ENCODE assay signal across 8 cellular contexts in genomic region chr1:6041432-6042062, GRCh38. TPM values are rescaled to one million over a fixed set of nuclear protein-coding genes. Genes with fewer than 3 reads are reported as not detected.
DNase-seq lines count a peak whose midpoint lies in the region; ATAC-seq and TF ChIP-seq lines count a peak whose summit lies in the region.

No MANE protein-coding gene starts in this region.

- no peak for TF ChIP-seq EP300 in gastroesophageal sphincter (IDR thresholded peaks at IDR 0.05)

- no peak overlapping the region for H2AFZ ChIP-seq in OCI-LY7 (ENCODE audit: low read length)

- H3K27me3 ChIP-seq in endodermal cell (ENCODE audit: control insufficient read depth, insufficient read depth, low read length, poor library complexity, severe bottlenecking): no peaks in the 10 kb centered on the region
- no peaks in the 10 kb centered on the region for H3K27me3 ChIP-seq in neutrophil
- H3K27me3 ChIP-seq in gastroesophageal sphincter: peaks cover 4% of the 10 kb centered on the region

- intact Hi-C loops in OCI-LY7 (cut with micrococcal nuclease; ENCODE audit: unreplicated experiment): no loop called here

- POLR2A ChIA-PET in OCI-LY7 (lab: Charles Lee): no interaction called here

- H3K4me3 ChIP-seq in OCI-LY7 (ENCODE audit: low read depth, low read length, poor library complexity, severe bottlenecking) (no peak overlapping the region), endodermal cell (ENCODE audit: low read length) (no peak overlapping the region), neutrophil (ENCODE audit: low read depth in 1 of 2, low read length in 1 of 2) (no peak overlapping the region), gastroesophageal sphincter (no peak overlapping the region)

- no peaks in the 10 kb centered on the region for H3K9me3 Mint-ChIP-seq in endodermal cell

- H3K27ac Mint-ChIP-seq in endodermal cell: no peak overlapping the region

- H3K9ac ChIP-seq in endodermal cell (ENCODE audit: extremely low read depth, low read length, poor library complexity, severe bottlenecking): no peak overlapping the region

- TF ChIP-seq CTCF in OCI-LY7 (conservative IDR thresholded peaks at IDR 0.05; ENCODE audit: low read length): peak; percentile 77
- peak; percentile 94 for TF ChIP-seq CTCF in endodermal cell (conservative IDR thresholded peaks at IDR 0.05)
- TF ChIP-seq CTCF in neutrophil (IDR thresholded peaks at IDR 0.05): peak; percentile 48
- peak in 2 of 4 experiments; percentile 16 to 57 for TF ChIP-seq CTCF in gastroesophageal sphincter (IDR thresholded peaks at IDR 0.05)

- H3K79me2 ChIP-seq in OCI-LY7 (ENCODE audit: insufficient read depth, low read depth, low read length): no peaks in the 10 kb centered on the region

- no TSS peak for BruUV-seq in OCI-LY7 (replicated peaks; lab: Mats Ljungman, UMichigan)

- no peaks in the 10 kb centered on the region for H3K36me3 Mint-ChIP-seq in endodermal cell (ENCODE audit: low read depth)

- H3K4me1 ChIP-seq in OCI-LY7 (ENCODE audit: insufficient read depth, low read length, poor library complexity, severe bottlenecking) (peaks cover 7% of the 10 kb centered on the region), endodermal cell (ENCODE audit: control insufficient read depth, insufficient read depth, low read length) (no peaks in the 10 kb centered on the region), neutrophil (ENCODE audit: control insufficient read depth in 1 of 2, insufficient read depth in 1 of 2, low read depth in 1 of 2, low read length in 1 of 2) (peaks cover 39 to 42% of the 10 kb centered on the region in 2 experiments), gastroesophageal sphincter (no peaks in the 10 kb centered on the region)

- H4K20me1 ChIP-seq in OCI-LY7 (ENCODE audit: insufficient read depth, low read length): no peaks in the 10 kb centered on the region

- 56 to 60% methylated on average over 11 to 20 of the region's 20 CpGs for WGBS in endodermal cell (ENCODE audit: insufficient coverage in 1 of 2, insufficient read length in 1 of 2), 2 experiments
- WGBS in gastroesophageal sphincter (ENCODE audit: low coverage in 1 of 2), 2 donors: 40 to 80% methylated on average over 2 to 4 of the region's 20 CpGs

- CTCF ChIA-PET in OCI-LY7 (lab: Charles Lee; ENCODE audit: unreplicated experiment): no interaction called here

- no peak for ATAC-seq in gastroesophageal sphincter

- H3K4me3 Mint-ChIP-seq in endodermal cell: no peak overlapping the region

- H3K4me2 ChIP-seq in OCI-LY7 (ENCODE audit: low read length): no peak overlapping the region

- no peaks in the 10 kb centered on the region for H3K9me2 ChIP-seq in OCI-LY7 (ENCODE audit: insufficient read depth, low read length)

- no peaks in the 10 kb centered on the region for H3K27me3 Mint-ChIP-seq in endodermal cell (ENCODE audit: insufficient read depth)

- H3K27ac ChIP-seq in OCI-LY7 (ENCODE audit: low read depth, low read length, poor library complexity, severe bottlenecking) (no peak overlapping the region), endodermal cell (ENCODE audit: low read depth, low read length) (no peak overlapping the region), neutrophil (peak overlapping the region; percentile 72), gastroesophageal sphincter (no peak overlapping the region)

- H3K9me3 ChIP-seq in OCI-LY7 (ENCODE audit: low read length): no peaks in the 10 kb centered on the region
- no peaks in the 10 kb centered on the region for H3K9me3 ChIP-seq in endodermal cell (ENCODE audit: control insufficient read depth, low read length)
- no peaks in the 10 kb centered on the region for H3K9me3 ChIP-seq in neutrophil
- no peaks in the 10 kb centered on the region for H3K9me3 ChIP-seq in gastroesophageal sphincter

- H3K4me1 Mint-ChIP-seq in endodermal cell: no peaks in the 10 kb centered on the region

- peak; percentile 34 for DNase-seq in NCI-H82 (lab: John Stamatoyannopoulos, UW)
- DNase-seq in NCI-H82 treated with DMSO at 0.1 percent for 48 hours (lab: John Stamatoyannopoulos, UW; ENCODE audit: unreplicated experiment): no peak
- DNase-seq in OCI-LY7 (ENCODE audit: low spot score): no peak
- peak; percentile 89 for DNase-seq in endodermal cell
- no peak for DNase-seq in GM19238 (ENCODE audit: insufficient read length, low spot score)
- DNase-seq in mucosa of gallbladder (ENCODE audit: low spot score): no peak

- TF ChIP-seq POLR2A in gastroesophageal sphincter (IDR thresholded peaks at IDR 0.05): no peak

- peaks cover 28% of the 10 kb centered on the region; the same call in 1 of the 2 replicates for H3K36me3 ChIP-seq in OCI-LY7 (ENCODE audit: insufficient read depth, low read length)
- H3K36me3 ChIP-seq in endodermal cell (ENCODE audit: control insufficient read depth, insufficient read depth, low read length): no peaks in the 10 kb centered on the region
- H3K36me3 ChIP-seq in neutrophil: peaks cover 77% of the 10 kb centered on the region
- H3K36me3 ChIP-seq in gastroesophageal sphincter: peaks cover 0 to 20% of the 10 kb centered on the region in 2 donors

RNA-seq across cellular contexts. Expression of gene KCNAB2, which starts 4.1 kb away (rescaled TPM):
- total RNA-seq in OCI-LY7 (2014; rRNA removed; shearing (Covaris generic)): 42.1 and 46.7 TPM in 2 replicates
- total RNA-seq in OCI-LY7 (2022): 120 and 133 TPM in 2 replicates
- 10 to 100 TPM; 14.9 to 22.9 TPM for total RNA-seq in endodermal cell
- 6.6 TPM for polyA plus RNA-seq in endodermal cell (2013, experiment 1 of 2)
- polyA plus RNA-seq in endodermal cell (2013, experiment 2 of 2): 6.0 TPM
- 10 to 100 TPM; 10.9 to 12.6 (median 11.7) TPM for total RNA-seq in gastroesophageal sphincter
- total RNA-seq in mucosa of gallbladder: 16.1 TPM

RNA-seq across cellular contexts. Expression of gene NPHP4, which starts 49.3 kb away (rescaled TPM):
- total RNA-seq in OCI-LY7 (2014; rRNA removed; shearing (Covaris generic)): 9.2 and 13.4 TPM in 2 replicates
- total RNA-seq in OCI-LY7 (2022) (23.0 and 24.2 TPM in 2 replicates), endodermal cell (10 to 100 TPM; 19.1 to 25.4 TPM), gastroesophageal sphincter (1 to 10 TPM; 5.7 to 9.7 (median 6.2) TPM), mucosa of gallbladder (20.6 TPM)
- polyA plus RNA-seq in endodermal cell (2013, experiment 1 of 2): 15.1 TPM
- 12.6 TPM for polyA plus RNA-seq in endodermal cell (2013, experiment 2 of 2)

Comparison
In these comparisons a context has a peak if more than half of its experiments do, and no peak if none do; other contexts are left out.
1. DNase-seq: peak in NCI-H82 (single experiment) and endodermal cell (single experiment); none in NCI-H82 treated with DMSO at 0.1 percent for 48 hours (single experiment), OCI-LY7 (single experiment), GM19238 (single experiment) and mucosa of gallbladder (single experiment).